ENCODE assay signal across 21 cellular contexts in genomic region chr17:1025733-1026598, GRCh38. TPM values are rescaled to one million over a fixed set of nuclear protein-coding genes. Genes with fewer than 3 reads are reported as not detected.
DNase-seq lines count a peak whose midpoint lies in the region; ATAC-seq and TF ChIP-seq lines count a peak whose summit lies in the region.
"Had no signal": no experiment of that assay in that cellular context is flagged by ENCODE, and none has a peak within 500 bp of the region (broad histone marks: within the 10 kb centered on the region; RNA-seq: fewer than 3 reads in every experiment).

No MANE protein-coding gene starts in this region.

- intact Hi-C loops in left ventricle myocardium inferior (cut with micrococcal nuclease) = no loop called here
- intact Hi-C loops in Right ventricle myocardium inferior (cut with DNase I) = no loop called here
- intact Hi-C loops in tibial artery (cut with DNase I; ENCODE audit: low total_unique reads) = no loop called here

- TF ChIP-seq CTCF in left ventricle myocardium inferior (IDR thresholded peaks at IDR 0.05; ENCODE audit: borderline replicate concordance) = no peak
- TF ChIP-seq CTCF in choroid plexus epithelial cell (conservative IDR thresholded peaks at IDR 0.05; ENCODE audit: low read depth, low read length) = no peak
- TF ChIP-seq CTCF in tibial artery (IDR thresholded peaks at IDR 0.05) = no peak

- H3K4me3 ChIP-seq in left ventricle myocardium inferior (no peak overlapping the region), choroid plexus epithelial cell (ENCODE audit: low read depth, low read length) (no peak overlapping the region), tibial artery (no peak overlapping the region)

- ATAC-seq in Right ventricle myocardium inferior (no peak), HG03354 (IDR thresholded peaks at IDR 0.05; ENCODE audit: poor library complexity, severe bottlenecking, unreplicated experiment) (no peak)
- ATAC-seq: HepG2 had no signal

- no peak for DNase-seq in left ventricle myocardium inferior
- DNase-seq in Right ventricle myocardium inferior (ENCODE audit: missing footprints) = no peak
- peak; percentile 72 for DNase-seq in choroid plexus epithelial cell (ENCODE audit: low read depth)
- DNase-seq in kidney glomerular epithelial cell (lab: John Stamatoyannopoulos, UW) = peak; percentile 25
- no peak for DNase-seq in tibial artery
- no peak for DNase-seq in RPMI8226
- no peak for DNase-seq in NCI-H524 (lab: John Stamatoyannopoulos, UW)
- DNase-seq: AML-193, GDM1, HCEC 1CT, KG1, MV-4-11, NCI-H1694 treated with DMSO at 0.1 percent for 48 hours, NCI-H2107, NCI-H2227 treated with DMSO at 0.1 percent for 48 hours, NCI-H510A treated with DMSO at 0.1 percent for 48 hours had no signal

- no peaks in the 10 kb centered on the region for H3K27me3 ChIP-seq in left ventricle myocardium inferior (ENCODE audit: low read depth)
- no peaks in the 10 kb centered on the region for H3K27me3 ChIP-seq in tibial artery

- peaks cover 8% of the 10 kb centered on the region for H3K36me3 ChIP-seq in left ventricle myocardium inferior
- peaks cover 0 to 27% (median 0%) of the 10 kb centered on the region in 3 donors for H3K36me3 ChIP-seq in tibial artery

- H3K27ac ChIP-seq in left ventricle myocardium inferior (replicated peaks) (peak overlapping the region; percentile 66), tibial artery (peak overlapping the region; percentile 75 to 82)
- H3K27ac ChIP-seq: 22Rv1, C4-2B, RWPE1 had no signal

- H3K9me3 ChIP-seq in left ventricle myocardium inferior (replicated peaks) (no peaks in the 10 kb centered on the region), tibial artery (no peaks in the 10 kb centered on the region)

- H3K4me1 ChIP-seq in left ventricle myocardium inferior = peaks cover 87% of the 10 kb centered on the region
- peaks cover 3 to 82% (median 71%) of the 10 kb centered on the region in 4 donors for H3K4me1 ChIP-seq in tibial artery

RNA-seq across cellular contexts. Expression of gene TIMM22, which starts 29.0 kb away (rescaled TPM):
- total RNA-seq in left ventricle myocardium inferior (17.6 TPM), Right ventricle myocardium inferior (17.3 TPM)

RNA-seq across cellular contexts. Expression of gene NXN, which starts 46.4 kb away (rescaled TPM):
- total RNA-seq in left ventricle myocardium inferior = 13.8 TPM
- 18.5 TPM for total RNA-seq in Right ventricle myocardium inferior

Comparison
In these comparisons a context has a peak if more than half of its experiments do, and no peak if none do; other contexts are left out.
1. DNase-seq: peak in choroid plexus epithelial cell (single experiment) and kidney glomerular epithelial cell (single experiment); none in left ventricle myocardium inferior (single experiment), Right ventricle myocardium inferior (single experiment), tibial artery (0 of 2), RPMI8226 (single experiment) and NCI-H524 (0 of 2).